ENCODE assay signal across 1 cellular context in the genomic region with DNA sequence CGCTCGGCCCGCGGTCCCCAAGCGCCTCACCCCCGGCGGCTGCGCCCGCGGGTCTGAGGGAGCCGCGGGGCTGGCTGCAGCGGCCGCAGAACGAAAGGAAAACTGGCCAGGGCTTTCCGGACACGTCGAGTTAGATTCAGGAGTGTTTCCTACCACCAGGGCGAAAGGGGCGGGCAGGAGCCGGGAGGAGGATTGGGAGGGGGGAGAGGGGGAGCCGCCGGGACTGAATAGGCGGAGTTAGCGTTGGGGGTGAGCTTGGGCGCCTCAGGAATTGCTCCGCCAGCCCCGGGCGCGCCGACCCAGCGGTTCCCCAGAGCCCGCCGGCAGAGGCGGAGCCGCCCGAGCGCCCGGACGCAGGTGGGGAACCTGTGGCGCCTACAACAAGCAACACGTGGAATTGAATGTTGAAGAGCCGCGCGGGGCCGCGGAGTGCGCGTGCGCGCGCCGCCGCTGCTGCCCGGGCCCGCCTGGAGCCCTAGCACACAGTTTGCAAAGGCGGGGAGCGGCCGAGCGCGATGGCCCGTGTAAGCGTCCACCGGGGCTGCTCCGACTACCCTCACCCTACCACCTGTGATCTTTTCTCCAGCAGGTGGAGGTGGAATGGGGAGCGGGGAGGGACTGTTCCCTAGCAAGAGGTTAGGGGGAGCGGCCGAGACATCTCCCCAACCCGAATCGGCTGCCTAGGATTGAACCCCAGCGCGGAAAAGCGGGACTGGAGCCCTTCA.
A peak's percentile ranks its signal among the peaks of the same experiment; 100 is the strongest.
TF ChIP-seq lines count a peak whose summit lies in the region.

A gene (minus strand): TSS at position 104 of the 725 bp plus-strand sequence. CDS start 123 bp downstream, outside the sequence.

TF ChIP-seq in HepG2, 621 proteins besides CTCF, POLR2A, EP300 and RAD21 (continued from another document and continues in another):
- TF ChIP-seq, protein P1, sequence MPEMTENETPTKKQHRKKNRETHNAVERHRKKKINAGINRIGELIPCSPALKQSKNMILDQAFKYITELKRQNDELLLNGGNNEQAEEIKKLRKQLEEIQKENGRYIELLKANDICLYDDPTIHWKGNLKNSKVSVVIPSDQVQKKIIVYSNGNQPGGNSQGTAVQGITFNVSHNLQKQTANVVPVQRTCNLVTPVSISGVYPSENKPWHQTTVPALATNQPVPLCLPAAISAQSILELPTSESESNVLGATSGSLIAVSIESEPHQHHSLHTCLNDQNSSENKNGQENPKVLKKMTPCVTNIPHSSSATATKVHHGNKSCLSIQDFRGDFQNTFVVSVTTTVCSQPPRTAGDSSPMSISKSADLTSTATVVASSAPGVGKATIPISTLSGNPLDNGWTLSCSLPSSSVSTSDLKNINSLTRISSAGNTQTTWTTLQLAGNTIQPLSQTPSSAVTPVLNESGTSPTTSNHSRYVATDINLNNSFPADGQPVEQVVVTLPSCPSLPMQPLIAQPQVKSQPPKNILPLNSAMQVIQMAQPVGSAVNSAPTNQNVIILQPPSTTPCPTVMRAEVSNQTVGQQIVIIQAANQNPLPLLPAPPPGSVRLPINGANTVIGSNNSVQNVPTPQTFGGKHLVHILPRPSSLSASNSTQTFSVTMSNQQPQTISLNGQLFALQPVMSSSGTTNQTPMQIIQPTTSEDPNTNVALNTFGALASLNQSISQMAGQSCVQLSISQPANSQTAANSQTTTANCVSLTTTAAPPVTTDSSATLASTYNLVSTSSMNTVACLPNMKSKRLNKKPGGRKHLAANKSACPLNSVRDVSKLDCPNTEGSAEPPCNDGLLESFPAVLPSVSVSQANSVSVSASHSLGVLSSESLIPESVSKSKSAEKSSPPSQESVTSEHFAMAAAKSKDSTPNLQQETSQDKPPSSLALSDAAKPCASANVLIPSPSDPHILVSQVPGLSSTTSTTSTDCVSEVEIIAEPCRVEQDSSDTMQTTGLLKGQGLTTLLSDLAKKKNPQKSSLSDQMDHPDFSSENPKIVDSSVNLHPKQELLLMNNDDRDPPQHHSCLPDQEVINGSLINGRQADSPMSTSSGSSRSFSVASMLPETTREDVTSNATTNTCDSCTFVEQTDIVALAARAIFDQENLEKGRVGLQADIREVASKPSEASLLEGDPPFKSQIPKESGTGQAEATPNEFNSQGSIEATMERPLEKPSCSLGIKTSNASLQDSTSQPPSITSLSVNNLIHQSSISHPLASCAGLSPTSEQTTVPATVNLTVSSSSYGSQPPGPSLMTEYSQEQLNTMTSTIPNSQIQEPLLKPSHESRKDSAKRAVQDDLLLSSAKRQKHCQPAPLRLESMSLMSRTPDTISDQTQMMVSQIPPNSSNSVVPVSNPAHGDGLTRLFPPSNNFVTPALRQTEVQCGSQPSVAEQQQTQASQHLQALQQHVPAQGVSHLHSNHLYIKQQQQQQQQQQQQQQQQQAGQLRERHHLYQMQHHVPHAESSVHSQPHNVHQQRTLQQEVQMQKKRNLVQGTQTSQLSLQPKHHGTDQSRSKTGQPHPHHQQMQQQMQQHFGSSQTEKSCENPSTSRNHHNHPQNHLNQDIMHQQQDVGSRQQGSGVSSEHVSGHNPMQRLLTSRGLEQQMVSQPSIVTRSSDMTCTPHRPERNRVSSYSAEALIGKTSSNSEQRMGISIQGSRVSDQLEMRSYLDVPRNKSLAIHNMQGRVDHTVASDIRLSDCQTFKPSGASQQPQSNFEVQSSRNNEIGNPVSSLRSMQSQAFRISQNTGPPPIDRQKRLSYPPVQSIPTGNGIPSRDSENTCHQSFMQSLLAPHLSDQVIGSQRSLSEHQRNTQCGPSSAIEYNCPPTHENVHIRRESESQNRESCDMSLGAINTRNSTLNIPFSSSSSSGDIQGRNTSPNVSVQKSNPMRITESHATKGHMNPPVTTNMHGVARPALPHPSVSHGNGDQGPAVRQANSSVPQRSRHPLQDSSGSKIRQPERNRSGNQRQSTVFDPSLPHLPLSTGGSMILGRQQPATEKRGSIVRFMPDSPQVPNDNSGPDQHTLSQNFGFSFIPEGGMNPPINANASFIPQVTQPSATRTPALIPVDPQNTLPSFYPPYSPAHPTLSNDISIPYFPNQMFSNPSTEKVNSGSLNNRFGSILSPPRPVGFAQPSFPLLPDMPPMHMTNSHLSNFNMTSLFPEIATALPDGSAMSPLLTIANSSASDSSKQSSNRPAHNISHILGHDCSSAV (CRISPR knock-in tag; IDR thresholded peaks at IDR 0.05; ENCODE audit: borderline replicate concordance): no peak
- TF ChIP-seq ZNF792 (CRISPR knock-in tag; IDR thresholded peaks at IDR 0.05): no peak
- TF ChIP-seq ZNF562 (CRISPR knock-in tag; IDR thresholded peaks at IDR 0.05; ENCODE audit: borderline replicate concordance): no peak
- TF ChIP-seq HNF4G (IDR thresholded peaks at IDR 0.05; ENCODE audit: borderline replicate concordance, low read depth, low read length): no peak
- TF ChIP-seq HNF4G (CRISPR knock-in tag; IDR thresholded peaks at IDR 0.05; ENCODE audit: borderline replicate concordance, low read depth): no peak
- TF ChIP-seq, protein P2, sequence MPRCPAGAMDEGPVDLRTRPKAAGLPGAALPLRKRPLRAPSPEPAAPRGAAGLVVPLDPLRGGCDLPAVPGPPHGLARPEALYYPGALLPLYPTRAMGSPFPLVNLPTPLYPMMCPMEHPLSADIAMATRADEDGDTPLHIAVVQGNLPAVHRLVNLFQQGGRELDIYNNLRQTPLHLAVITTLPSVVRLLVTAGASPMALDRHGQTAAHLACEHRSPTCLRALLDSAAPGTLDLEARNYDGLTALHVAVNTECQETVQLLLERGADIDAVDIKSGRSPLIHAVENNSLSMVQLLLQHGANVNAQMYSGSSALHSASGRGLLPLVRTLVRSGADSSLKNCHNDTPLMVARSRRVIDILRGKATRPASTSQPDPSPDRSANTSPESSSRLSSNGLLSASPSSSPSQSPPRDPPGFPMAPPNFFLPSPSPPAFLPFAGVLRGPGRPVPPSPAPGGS (CRISPR knock-in tag; IDR thresholded peaks at IDR 0.05): peak; percentile 51; the same call in 1 of the 2 replicates
- TF ChIP-seq, protein P3, sequence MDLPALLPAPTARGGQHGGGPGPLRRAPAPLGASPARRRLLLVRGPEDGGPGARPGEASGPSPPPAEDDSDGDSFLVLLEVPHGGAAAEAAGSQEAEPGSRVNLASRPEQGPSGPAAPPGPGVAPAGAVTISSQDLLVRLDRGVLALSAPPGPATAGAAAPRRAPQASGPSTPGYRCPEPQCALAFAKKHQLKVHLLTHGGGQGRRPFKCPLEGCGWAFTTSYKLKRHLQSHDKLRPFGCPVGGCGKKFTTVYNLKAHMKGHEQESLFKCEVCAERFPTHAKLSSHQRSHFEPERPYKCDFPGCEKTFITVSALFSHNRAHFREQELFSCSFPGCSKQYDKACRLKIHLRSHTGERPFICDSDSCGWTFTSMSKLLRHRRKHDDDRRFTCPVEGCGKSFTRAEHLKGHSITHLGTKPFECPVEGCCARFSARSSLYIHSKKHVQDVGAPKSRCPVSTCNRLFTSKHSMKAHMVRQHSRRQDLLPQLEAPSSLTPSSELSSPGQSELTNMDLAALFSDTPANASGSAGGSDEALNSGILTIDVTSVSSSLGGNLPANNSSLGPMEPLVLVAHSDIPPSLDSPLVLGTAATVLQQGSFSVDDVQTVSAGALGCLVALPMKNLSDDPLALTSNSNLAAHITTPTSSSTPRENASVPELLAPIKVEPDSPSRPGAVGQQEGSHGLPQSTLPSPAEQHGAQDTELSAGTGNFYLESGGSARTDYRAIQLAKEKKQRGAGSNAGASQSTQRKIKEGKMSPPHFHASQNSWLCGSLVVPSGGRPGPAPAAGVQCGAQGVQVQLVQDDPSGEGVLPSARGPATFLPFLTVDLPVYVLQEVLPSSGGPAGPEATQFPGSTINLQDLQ (CRISPR knock-in tag; IDR thresholded peaks at IDR 0.05): no peak
- TF ChIP-seq GTF3A (CRISPR knock-in tag; conservative IDR thresholded peaks at IDR 0.05): no peak
- TF ChIP-seq, protein P4, sequence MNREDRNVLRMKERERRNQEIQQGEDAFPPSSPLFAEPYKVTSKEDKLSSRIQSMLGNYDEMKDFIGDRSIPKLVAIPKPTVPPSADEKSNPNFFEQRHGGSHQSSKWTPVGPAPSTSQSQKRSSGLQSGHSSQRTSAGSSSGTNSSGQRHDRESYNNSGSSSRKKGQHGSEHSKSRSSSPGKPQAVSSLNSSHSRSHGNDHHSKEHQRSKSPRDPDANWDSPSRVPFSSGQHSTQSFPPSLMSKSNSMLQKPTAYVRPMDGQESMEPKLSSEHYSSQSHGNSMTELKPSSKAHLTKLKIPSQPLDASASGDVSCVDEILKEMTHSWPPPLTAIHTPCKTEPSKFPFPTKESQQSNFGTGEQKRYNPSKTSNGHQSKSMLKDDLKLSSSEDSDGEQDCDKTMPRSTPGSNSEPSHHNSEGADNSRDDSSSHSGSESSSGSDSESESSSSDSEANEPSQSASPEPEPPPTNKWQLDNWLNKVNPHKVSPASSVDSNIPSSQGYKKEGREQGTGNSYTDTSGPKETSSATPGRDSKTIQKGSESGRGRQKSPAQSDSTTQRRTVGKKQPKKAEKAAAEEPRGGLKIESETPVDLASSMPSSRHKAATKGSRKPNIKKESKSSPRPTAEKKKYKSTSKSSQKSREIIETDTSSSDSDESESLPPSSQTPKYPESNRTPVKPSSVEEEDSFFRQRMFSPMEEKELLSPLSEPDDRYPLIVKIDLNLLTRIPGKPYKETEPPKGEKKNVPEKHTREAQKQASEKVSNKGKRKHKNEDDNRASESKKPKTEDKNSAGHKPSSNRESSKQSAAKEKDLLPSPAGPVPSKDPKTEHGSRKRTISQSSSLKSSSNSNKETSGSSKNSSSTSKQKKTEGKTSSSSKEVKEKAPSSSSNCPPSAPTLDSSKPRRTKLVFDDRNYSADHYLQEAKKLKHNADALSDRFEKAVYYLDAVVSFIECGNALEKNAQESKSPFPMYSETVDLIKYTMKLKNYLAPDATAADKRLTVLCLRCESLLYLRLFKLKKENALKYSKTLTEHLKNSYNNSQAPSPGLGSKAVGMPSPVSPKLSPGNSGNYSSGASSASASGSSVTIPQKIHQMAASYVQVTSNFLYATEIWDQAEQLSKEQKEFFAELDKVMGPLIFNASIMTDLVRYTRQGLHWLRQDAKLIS (CRISPR knock-in tag; IDR thresholded peaks at IDR 0.05): no peak
- TF ChIP-seq NFKB2 (CRISPR knock-in tag; IDR thresholded peaks at IDR 0.05; ENCODE audit: borderline replicate concordance): peak; percentile 92; the same call in 1 of the 2 replicates
- TF ChIP-seq, protein P5, sequence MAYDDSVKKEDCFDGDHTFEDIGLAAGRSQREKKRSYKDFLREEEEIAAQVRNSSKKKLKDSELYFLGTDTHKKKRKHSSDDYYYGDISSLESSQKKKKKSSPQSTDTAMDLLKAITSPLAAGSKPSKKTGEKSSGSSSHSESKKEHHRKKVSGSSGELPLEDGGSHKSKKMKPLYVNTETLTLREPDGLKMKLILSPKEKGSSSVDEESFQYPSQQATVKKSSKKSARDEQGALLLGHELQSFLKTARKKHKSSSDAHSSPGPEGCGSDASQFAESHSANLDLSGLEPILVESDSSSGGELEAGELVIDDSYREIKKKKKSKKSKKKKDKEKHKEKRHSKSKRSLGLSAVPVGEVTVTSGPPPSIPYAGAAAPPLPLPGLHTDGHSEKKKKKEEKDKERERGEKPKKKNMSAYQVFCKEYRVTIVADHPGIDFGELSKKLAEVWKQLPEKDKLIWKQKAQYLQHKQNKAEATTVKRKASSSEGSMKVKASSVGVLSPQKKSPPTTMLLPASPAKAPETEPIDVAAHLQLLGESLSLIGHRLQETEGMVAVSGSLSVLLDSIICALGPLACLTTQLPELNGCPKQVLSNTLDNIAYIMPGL (CRISPR knock-in tag; IDR thresholded peaks at IDR 0.05; ENCODE audit: borderline replicate concordance in 1 of 2, low read depth in 1 of 2): peak; percentile 54 to 76; a peak in 3 of 4 replicates
- 0 out of 2 replicates have a peak, but pooled peaks have one; percentile 56 for TF ChIP-seq ZNF616 (CRISPR knock-in tag; IDR thresholded peaks at IDR 0.05; ENCODE audit: low read depth)
- TF ChIP-seq KLF6 (CRISPR knock-in tag; IDR thresholded peaks at IDR 0.05): peak; percentile 84
- no peak for TF ChIP-seq HOXA7 (CRISPR knock-in tag; IDR thresholded peaks at IDR 0.05)
- TF ChIP-seq, protein P6, sequence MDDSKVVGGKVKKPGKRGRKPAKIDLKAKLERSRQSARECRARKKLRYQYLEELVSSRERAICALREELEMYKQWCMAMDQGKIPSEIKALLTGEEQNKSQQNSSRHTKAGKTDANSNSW (CRISPR knock-in tag; IDR thresholded peaks at IDR 0.05; ENCODE audit: borderline replicate concordance): 0 out of 2 replicates have a peak, but pooled peaks have one; percentile 26
- TF ChIP-seq ZNF558 (CRISPR knock-in tag; IDR thresholded peaks at IDR 0.05; ENCODE audit: borderline replicate concordance): peak; percentile 72; the same call in 1 of the 2 replicates
- peak; percentile 71; the same call in 1 of the 2 replicates for TF ChIP-seq IRX3 (CRISPR knock-in tag; IDR thresholded peaks at IDR 0.05; ENCODE audit: borderline replicate concordance, low read depth)
- no peak for TF ChIP-seq TCF7L2 (IDR thresholded peaks at IDR 0.05; ENCODE audit: low read depth, low read length)
- TF ChIP-seq, protein P7, sequence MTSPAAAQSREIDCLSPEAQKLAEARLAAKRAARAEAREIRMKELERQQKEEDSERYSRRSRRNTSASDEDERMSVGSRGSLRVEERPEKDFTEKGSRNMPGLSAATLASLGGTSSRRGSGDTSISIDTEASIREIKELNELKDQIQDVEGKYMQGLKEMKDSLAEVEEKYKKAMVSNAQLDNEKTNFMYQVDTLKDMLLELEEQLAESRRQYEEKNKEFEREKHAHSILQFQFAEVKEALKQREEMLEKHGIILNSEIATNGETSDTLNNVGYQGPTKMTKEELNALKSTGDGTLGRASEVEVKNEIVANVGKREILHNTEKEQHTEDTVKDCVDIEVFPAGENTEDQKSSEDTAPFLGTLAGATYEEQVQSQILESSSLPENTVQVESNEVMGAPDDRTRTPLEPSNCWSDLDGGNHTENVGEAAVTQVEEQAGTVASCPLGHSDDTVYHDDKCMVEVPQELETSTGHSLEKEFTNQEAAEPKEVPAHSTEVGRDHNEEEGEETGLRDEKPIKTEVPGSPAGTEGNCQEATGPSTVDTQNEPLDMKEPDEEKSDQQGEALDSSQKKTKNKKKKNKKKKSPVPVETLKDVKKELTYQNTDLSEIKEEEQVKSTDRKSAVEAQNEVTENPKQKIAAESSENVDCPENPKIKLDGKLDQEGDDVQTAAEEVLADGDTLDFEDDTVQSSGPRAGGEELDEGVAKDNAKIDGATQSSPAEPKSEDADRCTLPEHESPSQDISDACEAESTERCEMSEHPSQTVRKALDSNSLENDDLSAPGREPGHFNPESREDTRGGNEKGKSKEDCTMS (CRISPR knock-in tag; conservative IDR thresholded peaks at IDR 0.05): no peak
- TF ChIP-seq, protein P8, sequence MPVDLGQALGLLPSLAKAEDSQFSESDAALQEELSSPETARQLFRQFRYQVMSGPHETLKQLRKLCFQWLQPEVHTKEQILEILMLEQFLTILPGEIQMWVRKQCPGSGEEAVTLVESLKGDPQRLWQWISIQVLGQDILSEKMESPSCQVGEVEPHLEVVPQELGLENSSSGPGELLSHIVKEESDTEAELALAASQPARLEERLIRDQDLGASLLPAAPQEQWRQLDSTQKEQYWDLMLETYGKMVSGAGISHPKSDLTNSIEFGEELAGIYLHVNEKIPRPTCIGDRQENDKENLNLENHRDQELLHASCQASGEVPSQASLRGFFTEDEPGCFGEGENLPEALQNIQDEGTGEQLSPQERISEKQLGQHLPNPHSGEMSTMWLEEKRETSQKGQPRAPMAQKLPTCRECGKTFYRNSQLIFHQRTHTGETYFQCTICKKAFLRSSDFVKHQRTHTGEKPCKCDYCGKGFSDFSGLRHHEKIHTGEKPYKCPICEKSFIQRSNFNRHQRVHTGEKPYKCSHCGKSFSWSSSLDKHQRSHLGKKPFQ (CRISPR knock-in tag; IDR thresholded peaks at IDR 0.05; ENCODE audit: insufficient replicate concordance): peak; percentile 46
- no peak for TF ChIP-seq ZNF432 (CRISPR knock-in tag; IDR thresholded peaks at IDR 0.05; ENCODE audit: borderline replicate concordance)
- TF ChIP-seq ZNF550 (CRISPR knock-in tag; IDR thresholded peaks at IDR 0.05; ENCODE audit: borderline replicate concordance): no peak
- TF ChIP-seq ZC3H13 (CRISPR knock-in tag; IDR thresholded peaks at IDR 0.05): peak; percentile 26; the same call in 1 of the 2 replicates
- TF ChIP-seq TOPORS (CRISPR knock-in tag; IDR thresholded peaks at IDR 0.05): no peak; the same call in 1 of the 2 replicates
